Comparison of ENCODE assay signal across 7 cellular contexts in genomic region chr10:11403646-11404045, GRCh38.
A peak's percentile ranks its signal among the peaks of the same experiment; 100 is the strongest.
DNase-seq lines count a peak whose midpoint lies in the region; ATAC-seq and TF ChIP-seq lines count a peak whose summit lies in the region.
"Not testable (repeated sequence)": the region's sequence is repeated elsewhere in the genome, so short reads cannot be mapped to it uniquely, and the experiment has no call there.

No MANE protein-coding gene starts in this region.

- peak overlapping the region in 7 of 8 donors; percentile 79 to 88 (median 84) for H3K4me3 Mint-ChIP-seq in CD4-positive, alpha-beta memory T cell
- peak overlapping the region; percentile 52 for H3K4me3 Mint-ChIP-seq in activated CD4-positive, alpha-beta T cell treated with anti-CD3 and anti-CD28 coated beads, Interleukin-2, amount 10 ng/mL, durations not matched to agents 24 days and 14 days
- not testable (repeated sequence) for H3K4me3 Mint-ChIP-seq in activated T-cell treated with anti-CD3 and anti-CD28 coated beads, Interleukin-2, amount 50 U/mL, for 24 hours; activated naive CD4-positive, alpha-beta T cell treated with anti-CD3 and anti-CD28 coated beads, Interleukin-2, amount 50 U/mL, for 24 hours
- H3K4me3 Mint-ChIP-seq in natural killer cell = peak overlapping the region; percentile 76

- peak overlapping the region; percentile 77 to 100 (median 97) for H3K27ac Mint-ChIP-seq in CD4-positive, alpha-beta memory T cell
- peak overlapping the region; percentile 90 for H3K27ac Mint-ChIP-seq in activated CD4-positive, alpha-beta T cell treated with anti-CD3 and anti-CD28 coated beads, Interleukin-2, amount 10 ng/mL, durations not matched to agents 24 days and 14 days
- H3K27ac Mint-ChIP-seq in activated T-cell treated with anti-CD3 and anti-CD28 coated beads, Interleukin-2, amount 50 U/mL, for 24 hours = peak overlapping the region; percentile 89
- H3K27ac Mint-ChIP-seq in activated naive CD4-positive, alpha-beta T cell treated with anti-CD3 and anti-CD28 coated beads, Interleukin-2, amount 50 U/mL, for 24 hours = peak overlapping the region; percentile 90
- H3K27ac Mint-ChIP-seq in natural killer cell = peak overlapping the region; percentile 91

- POLR2A ChIA-PET in CD4-positive, alpha-beta memory T cell (lab: Charles Lee; ENCODE audit: partially characterized antibody) = interaction anchor here (0.7 to 1.4 kb wide), 4 partner anchors 9 to 258 kb away, joined by 3 to 7 read pairs (median 4); no protein-coding TSS in a partner anchor
- POLR2A ChIA-PET in OCI-LY7 (lab: Charles Lee) = not testable (repeated sequence)

- not testable (repeated sequence) for H3K36me3 Mint-ChIP-seq in CD4-positive, alpha-beta memory T cell; activated CD4-positive, alpha-beta T cell treated with anti-CD3 and anti-CD28 coated beads, Interleukin-2, amount 10 ng/mL, durations not matched to agents 24 days and 14 days (ENCODE audit: low read depth); activated T-cell treated with anti-CD3 and anti-CD28 coated beads, Interleukin-2, amount 50 U/mL, for 24 hours (ENCODE audit: low read depth); activated naive CD4-positive, alpha-beta T cell treated with anti-CD3 and anti-CD28 coated beads, Interleukin-2, amount 50 U/mL, for 24 hours; natural killer cell

- H4K20me1 ChIP-seq in OCI-LY7 (ENCODE audit: insufficient read depth, low read length) = not testable (repeated sequence)

- H3K9me2 ChIP-seq in OCI-LY7 (ENCODE audit: insufficient read depth, low read length) = not testable (repeated sequence)

- TF ChIP-seq CTCF in OCI-LY7 (conservative IDR thresholded peaks at IDR 0.05; ENCODE audit: low read length); natural killer cell (IDR thresholded peaks at IDR 0.05): not testable (repeated sequence)

- H3K27me3 ChIP-seq in CD4-positive, alpha-beta memory T cell (ENCODE audit: insufficient read depth, low read length); effector memory CD4-positive, alpha-beta T cell (replicated peaks; ENCODE audit: control insufficient read depth, insufficient read depth, low read length, poor library complexity, severe bottlenecking): not testable (repeated sequence)

- H3K4me2 ChIP-seq in OCI-LY7 (ENCODE audit: low read length) = not testable (repeated sequence)

- not testable (repeated sequence) for DNase-seq in CD4-positive, alpha-beta memory T cell; OCI-LY7 (ENCODE audit: low spot score); activated CD4-positive, alpha-beta T cell treated with anti-CD3 and anti-CD28 coated beads, Interleukin-2, amount 10 ng/mL, durations not matched to agents 24 days and 14 days; activated T-cell treated with anti-CD3 and anti-CD28 coated beads, Interleukin-2, amount 50 U/mL, for 24 hours; effector memory CD4-positive, alpha-beta T cell; natural killer cell

- H3K4me1 ChIP-seq in CD4-positive, alpha-beta memory T cell (ENCODE audit: insufficient read depth, low read length) = peaks cover 71% of the 10 kb centered on the region
- H3K4me1 ChIP-seq in OCI-LY7 (ENCODE audit: insufficient read depth, low read length, poor library complexity, severe bottlenecking) = peaks cover 17% of the 10 kb centered on the region
- H3K4me1 ChIP-seq in effector memory CD4-positive, alpha-beta T cell (ENCODE audit: control insufficient read depth, insufficient read depth, low read length, poor library complexity, severe bottlenecking) = peaks cover 33% of the 10 kb centered on the region

- H3K79me2 ChIP-seq in OCI-LY7 (ENCODE audit: insufficient read depth, low read depth, low read length) = not testable (repeated sequence)

- peak overlapping the region; percentile 42; the same call in 1 of the 2 replicates for H2AFZ ChIP-seq in OCI-LY7 (ENCODE audit: low read length)

- not testable (repeated sequence) for H3K36me3 ChIP-seq in CD4-positive, alpha-beta memory T cell (ENCODE audit: insufficient read depth, low read length); OCI-LY7 (ENCODE audit: insufficient read depth, low read length); effector memory CD4-positive, alpha-beta T cell (ENCODE audit: control insufficient read depth, insufficient read depth, low read length)

- H3K27me3 Mint-ChIP-seq in CD4-positive, alpha-beta memory T cell; activated CD4-positive, alpha-beta T cell treated with anti-CD3 and anti-CD28 coated beads, Interleukin-2, amount 10 ng/mL, durations not matched to agents 24 days and 14 days; activated T-cell treated with anti-CD3 and anti-CD28 coated beads, Interleukin-2, amount 50 U/mL, for 24 hours; activated naive CD4-positive, alpha-beta T cell treated with anti-CD3 and anti-CD28 coated beads, Interleukin-2, amount 50 U/mL, for 24 hours; natural killer cell (ENCODE audit: low read depth in 2 of 2): not testable (repeated sequence)

- H3K9me3 Mint-ChIP-seq in CD4-positive, alpha-beta memory T cell = peaks cover 2 to 16% (median 9%) of the 10 kb centered on the region in 8 donors
- H3K9me3 Mint-ChIP-seq in activated CD4-positive, alpha-beta T cell treated with anti-CD3 and anti-CD28 coated beads, Interleukin-2, amount 10 ng/mL, durations not matched to agents 24 days and 14 days = peaks cover 11% of the 10 kb centered on the region
- H3K9me3 Mint-ChIP-seq in activated T-cell treated with anti-CD3 and anti-CD28 coated beads, Interleukin-2, amount 50 U/mL, for 24 hours; activated naive CD4-positive, alpha-beta T cell treated with anti-CD3 and anti-CD28 coated beads, Interleukin-2, amount 50 U/mL, for 24 hours; natural killer cell: not testable (repeated sequence)

- CTCF ChIA-PET in CD4-positive, alpha-beta memory T cell (lab: Charles Lee; ENCODE audit: partially characterized antibody); OCI-LY7 (lab: Charles Lee; ENCODE audit: unreplicated experiment): not testable (repeated sequence)

- intact Hi-C loops in CD4-positive, alpha-beta memory T cell (cut with micrococcal nuclease) = loop anchor here (5.0 to 10.0 kb wide), 2 partner anchors 66 to 239 kb away; no protein-coding TSS in a partner anchor
- intact Hi-C loops in OCI-LY7 (cut with micrococcal nuclease; ENCODE audit: unreplicated experiment); activated CD4-positive, alpha-beta T cell treated with anti-CD3 and anti-CD28 coated beads, Interleukin-2, amount 10 ng/mL, durations not matched to agents 24 days and 14 days (cut with micrococcal nuclease); natural killer cell (cut with micrococcal nuclease): not testable (repeated sequence)

- H3K4me3 ChIP-seq in CD4-positive, alpha-beta memory T cell (ENCODE audit: low read length in 2 of 2); OCI-LY7 (ENCODE audit: low read depth, low read length, poor library complexity, severe bottlenecking); effector memory CD4-positive, alpha-beta T cell (ENCODE audit: insufficient read depth, low read depth, low read length, poor library complexity, severe bottlenecking): not testable (repeated sequence)

- H3K9me3 ChIP-seq in CD4-positive, alpha-beta memory T cell (ENCODE audit: control insufficient read depth in 1 of 2, low read length in 2 of 2); OCI-LY7 (ENCODE audit: low read length); effector memory CD4-positive, alpha-beta T cell (ENCODE audit: control insufficient read depth, low read length): not testable (repeated sequence)

- H3K4me1 Mint-ChIP-seq in CD4-positive, alpha-beta memory T cell = peaks cover 57 to 88% (median 72%) of the 10 kb centered on the region in 4 donors
- peaks cover 47% of the 10 kb centered on the region for H3K4me1 Mint-ChIP-seq in activated CD4-positive, alpha-beta T cell treated with anti-CD3 and anti-CD28 coated beads, Interleukin-2, amount 10 ng/mL, durations not matched to agents 24 days and 14 days
- peaks cover 66% of the 10 kb centered on the region for H3K4me1 Mint-ChIP-seq in activated T-cell treated with anti-CD3 and anti-CD28 coated beads, Interleukin-2, amount 50 U/mL, for 24 hours (ENCODE audit: low read depth)
- peaks cover 70% of the 10 kb centered on the region for H3K4me1 Mint-ChIP-seq in activated naive CD4-positive, alpha-beta T cell treated with anti-CD3 and anti-CD28 coated beads, Interleukin-2, amount 50 U/mL, for 24 hours
- peaks cover 68 to 69% of the 10 kb centered on the region in 2 donors for H3K4me1 Mint-ChIP-seq in natural killer cell

- not testable (repeated sequence) for ATAC-seq in natural killer cell

- not testable (repeated sequence) for BruUV-seq in OCI-LY7 (replicated peaks; lab: Mats Ljungman, UMichigan)

- peak overlapping the region; percentile 34 for H3K27ac ChIP-seq in CD4-positive, alpha-beta memory T cell (ENCODE audit: low read depth, low read length)
- H3K27ac ChIP-seq in OCI-LY7 (ENCODE audit: low read depth, low read length, poor library complexity, severe bottlenecking) = not testable (repeated sequence)
- H3K27ac ChIP-seq in effector memory CD4-positive, alpha-beta T cell (ENCODE audit: insufficient read depth, low read length, poor library complexity, severe bottlenecking) = peak overlapping the region; percentile 46
